ENCODE assay signal across 7 cellular contexts in the genomic region with DNA sequence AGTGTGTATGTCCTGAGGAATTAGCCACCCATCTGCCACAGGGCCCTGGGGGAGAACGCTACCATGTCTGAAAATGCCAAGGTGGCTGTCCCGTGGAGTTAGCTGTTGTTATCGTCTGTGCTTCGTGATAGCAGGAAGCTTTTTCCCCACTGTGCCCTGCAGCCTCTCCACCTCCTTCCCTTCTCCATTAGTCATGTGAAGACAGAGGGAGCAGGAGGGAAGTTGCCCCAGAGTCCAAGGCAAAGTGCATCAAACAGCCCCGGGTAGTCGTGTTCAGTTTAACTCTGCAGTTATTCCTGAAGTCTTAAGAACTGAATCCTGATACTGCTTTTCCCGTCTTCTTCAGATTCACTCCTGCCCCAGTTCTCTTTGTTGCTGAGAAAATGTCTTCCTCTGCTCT. TPM values are rescaled to one million over a fixed set of nuclear protein-coding genes. Genes with fewer than 3 reads are reported as not detected.
"Had no signal": no experiment of that assay in that cellular context is flagged by ENCODE, and none has a peak within 500 bp of the region (broad histone marks: within the 10 kb centered on the region; RNA-seq: fewer than 3 reads in every experiment).

No MANE protein-coding gene starts in this region.

RNA-seq across cellular contexts. Expression of gene MRGPRE, which starts 30.3 kb away (rescaled TPM):
- total RNA-seq: GM23248, GM23338, H1, H4, H7, H9, HFFc6 had no signal
- polyA plus RNA-seq: GM23248, GM23338, H1 had no signal

RNA-seq across cellular contexts. Expression of gene MRGPRG, which starts 43.9 kb away (rescaled TPM):
- total RNA-seq: GM23248, GM23338, H1, H4, H7, H9, HFFc6 had no signal
- polyA plus RNA-seq: GM23248, GM23338, H1 had no signal
